10 cellular contexts compared by ENCODE assay signal in genomic region chr13:80012281-80012680, GRCh38.
DNase-seq lines count a peak whose midpoint lies in the region; ATAC-seq and TF ChIP-seq lines count a peak whose summit lies in the region.
"Had no signal": no experiment of that assay in that cellular context is flagged by ENCODE, and none has a peak within 500 bp of the region (broad histone marks: within the 10 kb centered on the region; RNA-seq: fewer than 3 reads in every experiment).

No MANE protein-coding gene starts in this region.

- H2AFZ ChIP-seq in PC-3 (ENCODE audit: low read length), result no peak overlapping the region

- DNase-seq in BE2C (peak; percentile 46), PC-3 (peak; percentile 26), kidney glomerular epithelial cell (lab: John Stamatoyannopoulos, UW) (peak; percentile 33), RKO (ENCODE audit: low spot score) (no peak), MG63 (no peak), hepatic stellate cell (ENCODE audit: low spot score) (no peak), Peyer's patch (no peak)
- DNase-seq: NCI-H524 treated with DMSO at 0.1 percent for 48 hours; stimulated activated CD4-positive, alpha-beta T cell treated with anti-CD3 and anti-CD28 coated beads, Interleukin-12 subunit alpha, Interleukin-12 subunit beta, amount 100 ng/mL, for 4 hours had no signal

- H3K4me3 ChIP-seq in BE2C (ENCODE audit: low read depth, low read length) (no peak overlapping the region), PC-3 (ENCODE audit: low read length) (no peak overlapping the region), MG63 (no peak overlapping the region), Peyer's patch (no peak overlapping the region)

- H3K4me2 ChIP-seq in PC-3 (ENCODE audit: low read length), result no peak overlapping the region

- H3K27me3 ChIP-seq in BE2C, result no peaks in the 10 kb centered on the region
- H3K27me3 ChIP-seq in PC-3 (ENCODE audit: low read length), result no peaks in the 10 kb centered on the region
- H3K27me3 ChIP-seq in MG63, result no peaks in the 10 kb centered on the region
- no peaks in the 10 kb centered on the region for H3K27me3 ChIP-seq in Peyer's patch

- no peak overlapping the region for H3K9ac ChIP-seq in PC-3 (ENCODE audit: low read length)

- H4K20me1 ChIP-seq in PC-3 (ENCODE audit: low read length), result no peaks in the 10 kb centered on the region

- ATAC-seq in GM21576 (IDR thresholded peaks at IDR 0.05; ENCODE audit: unreplicated experiment) (peak; percentile 64), PC-3 (no peak; the same call in 1 of the 2 replicates)

- H3K9me2 ChIP-seq in PC-3 (replicated peaks; ENCODE audit: low read length), result no peaks in the 10 kb centered on the region

- CTCF ChIA-PET in PC-3 (lab: Charles Lee), result no interaction called here

- BruUV-seq in PC-3 (replicated peaks; lab: Mats Ljungman, UMichigan), result no TSS peak

- intact Hi-C loops in PC-3 (cut with micrococcal nuclease), result no loop called here

- no peaks in the 10 kb centered on the region for H3K9me3 ChIP-seq in BE2C
- no peaks in the 10 kb centered on the region for H3K9me3 ChIP-seq in PC-3 (ENCODE audit: low read length)
- no peaks in the 10 kb centered on the region for H3K9me3 ChIP-seq in MG63
- H3K9me3 ChIP-seq in Peyer's patch, result no peaks in the 10 kb centered on the region

- no peaks in the 10 kb centered on the region for H3K36me3 ChIP-seq in BE2C
- H3K36me3 ChIP-seq in PC-3 (ENCODE audit: low read depth, low read length), result no peaks in the 10 kb centered on the region
- H3K36me3 ChIP-seq in MG63, result no peaks in the 10 kb centered on the region
- H3K36me3 ChIP-seq in Peyer's patch, result no peaks in the 10 kb centered on the region

- POLR2A ChIA-PET in PC-3 (lab: Charles Lee; ENCODE audit: unreplicated experiment), result no interaction called here

- TF ChIP-seq POLR2A in Peyer's patch (IDR thresholded peaks at IDR 0.05), result no peak

- H3K4me1 ChIP-seq in BE2C (peaks cover 12% of the 10 kb centered on the region), PC-3 (ENCODE audit: insufficient read depth, low read length) (peaks cover 9% of the 10 kb centered on the region; the same call in 1 of the 2 replicates), Peyer's patch (peaks cover 0 to 13% (median 0%) of the 10 kb centered on the region in 4 donors)

- no peaks in the 10 kb centered on the region for H3F3A ChIP-seq in PC-3 (ENCODE audit: low read length, unreplicated experiment)

- TF ChIP-seq CTCF in BE2C (IDR thresholded peaks at IDR 0.05; ENCODE audit: low read depth, low read length) (no peak), PC-3 (conservative IDR thresholded peaks at IDR 0.05; ENCODE audit: low read depth, low read length) (no peak), Peyer's patch (IDR thresholded peaks at IDR 0.05) (no peak)

- H3K27ac ChIP-seq in PC-3 (ENCODE audit: low read length) (no peak overlapping the region), Peyer's patch (no peak overlapping the region)

- no peaks in the 10 kb centered on the region for H3K79me2 ChIP-seq in PC-3 (ENCODE audit: low read length)

Comparison
In these comparisons a context has a peak if more than half of its experiments do, and no peak if none do; other contexts are left out.
1. DNase-seq: peak in BE2C (single experiment), PC-3 (single experiment) and kidney glomerular epithelial cell (single experiment); none in RKO (single experiment), MG63 (single experiment), hepatic stellate cell (single experiment) and Peyer's patch (0 of 3).